ENCODE assay signal across 21 cellular contexts in the genomic region with DNA sequence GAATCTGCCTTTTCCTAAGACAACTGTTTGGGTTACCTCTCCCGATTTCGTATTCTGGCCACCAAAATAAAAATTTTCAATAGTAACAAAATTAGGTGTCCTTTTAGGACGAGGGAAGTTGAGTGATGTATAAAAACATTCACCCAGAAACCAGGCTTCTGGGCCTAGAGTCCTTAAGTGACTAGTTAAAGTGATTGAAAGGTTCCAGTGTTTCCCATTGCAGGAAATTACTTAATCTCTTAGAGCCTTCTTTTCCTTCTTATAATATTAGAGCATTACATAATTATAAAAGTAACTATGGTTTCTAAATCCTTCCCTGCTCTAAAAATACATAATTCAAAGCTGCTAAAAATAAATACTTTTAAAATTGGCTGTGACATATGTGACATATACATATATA.
DNase-seq lines count a peak whose midpoint lies in the region; ATAC-seq and TF ChIP-seq lines count a peak whose summit lies in the region.
"Had no signal": no experiment of that assay in that cellular context is flagged by ENCODE, and none has a peak within 500 bp of the region (broad histone marks: within the 10 kb centered on the region; RNA-seq: fewer than 3 reads in every experiment).

No MANE protein-coding gene starts in this region.

- H3K9me3 Mint-ChIP-seq in central memory CD8-positive, alpha-beta T cell, result no peaks in the 10 kb centered on the region
- H3K9me3 Mint-ChIP-seq in nephron progenitor cell, result peaks cover 15% of the 10 kb centered on the region
- H3K9me3 Mint-ChIP-seq: activated T-helper 2 cell treated with anti-CD3 and anti-CD28 coated beads, Interferon-gamma antibody, Interleukin-2, Interleukin-4, amounts not matched to agents 10 μg/mL and 5 μg/mL and 100 μg/mL, durations not matched to agents 14 hours and 24 hours and 36 hours had no signal

- no peaks in the 10 kb centered on the region for H3K36me3 ChIP-seq in HUES48 (ENCODE audit: control insufficient read depth, insufficient read depth, low read length)
- H3K36me3 ChIP-seq: adrenal gland, gastrocnemius medialis, left ventricle myocardium inferior, sigmoid colon, tibial nerve had no signal

- H3K27me3 Mint-ChIP-seq in central memory CD8-positive, alpha-beta T cell, result peaks cover 70% of the 10 kb centered on the region
- H3K27me3 Mint-ChIP-seq in nephron progenitor cell (ENCODE audit: low read depth, poor library complexity), result peaks cover 80% of the 10 kb centered on the region

- no peak overlapping the region for H3K27ac Mint-ChIP-seq in central memory CD8-positive, alpha-beta T cell (ENCODE audit: low read depth)
- H3K27ac Mint-ChIP-seq in nephron progenitor cell, result no peak overlapping the region
- H3K27ac Mint-ChIP-seq: activated T-helper 2 cell treated with anti-CD3 and anti-CD28 coated beads, Interferon-gamma antibody, Interleukin-2, Interleukin-4, amounts not matched to agents 10 μg/mL and 5 μg/mL and 100 μg/mL, durations not matched to agents 14 hours and 24 hours and 36 hours had no signal

- H3K4me3 Mint-ChIP-seq in central memory CD8-positive, alpha-beta T cell, result peak overlapping the region; percentile 55
- H3K4me3 Mint-ChIP-seq in nephron progenitor cell, result peak overlapping the region; percentile 83

- no peak for ATAC-seq in central memory CD8-positive, alpha-beta T cell (replicated peaks; ENCODE audit: extremely low read depth, poor library complexity, severe bottlenecking)
- no peak for ATAC-seq in HG03342 (IDR thresholded peaks at IDR 0.05; ENCODE audit: unreplicated experiment)

- peaks cover 71% of the 10 kb centered on the region for H3K27me3 ChIP-seq in HUES48 (ENCODE audit: control insufficient read depth, insufficient read depth, low read length)

- no peak for TF ChIP-seq CTCF in nephron progenitor cell (IDR thresholded peaks at IDR 0.05)

- no peak overlapping the region for H3K27ac ChIP-seq in HUES48 (ENCODE audit: low read depth, low read length)
- H3K27ac ChIP-seq: 22Rv1, adrenal gland, dorsolateral prefrontal cortex, gastrocnemius medialis, left ventricle myocardium inferior, sigmoid colon, tibial nerve had no signal

- H3K4me1 Mint-ChIP-seq in central memory CD8-positive, alpha-beta T cell, result peaks cover 10% of the 10 kb centered on the region
- peaks cover 9% of the 10 kb centered on the region for H3K4me1 Mint-ChIP-seq in nephron progenitor cell

- no peaks in the 10 kb centered on the region for H3K9me3 ChIP-seq in HUES48 (ENCODE audit: control insufficient read depth, insufficient read depth, low read length)
- H3K9me3 ChIP-seq: adrenal gland, Caco-2, gastrocnemius medialis, left ventricle myocardium inferior, sigmoid colon, tibial nerve had no signal

- peak overlapping the region; percentile 72 for H3K4me3 ChIP-seq in HUES48 (ENCODE audit: low read depth, low read length)

- peaks cover 29% of the 10 kb centered on the region for H3K4me1 ChIP-seq in HUES48 (ENCODE audit: control insufficient read depth, insufficient read depth, low read length)

- peaks cover 5% of the 10 kb centered on the region for H3K36me3 Mint-ChIP-seq in central memory CD8-positive, alpha-beta T cell (ENCODE audit: insufficient read depth)
- no peaks in the 10 kb centered on the region for H3K36me3 Mint-ChIP-seq in nephron progenitor cell (ENCODE audit: low read depth)
- H3K36me3 Mint-ChIP-seq: stimulated activated naive B cell treated with anti-CD40 and anti-IgM and Interleukin-4, amounts not matched to agents 10 μg/mL and 1 μg/mL and 100 μg/mL, for 72 hours had no signal

- H3K9ac ChIP-seq in HUES48 (ENCODE audit: low read depth, low read length), result no peak overlapping the region

- DNase-seq in NCI-H510A treated with DMSO at 0.1 percent for 48 hours (lab: John Stamatoyannopoulos, UW), result peak; percentile 27
- DNase-seq in NCI-H510A (lab: John Stamatoyannopoulos, UW), result no peak
- no peak for DNase-seq in central memory CD8-positive, alpha-beta T cell (ENCODE audit: low spot score in 2 of 2)
- no peak for DNase-seq in nephron progenitor cell
- DNase-seq in dedifferentiated amniotic fluid mesenchymal stem cell (ENCODE audit: extremely low spot score), result no peak
- no peak for DNase-seq in globus pallidus (ENCODE audit: low spot score)
- DNase-seq: activated CD8-positive, alpha-beta memory T cell treated with anti-CD3 and anti-CD28 coated beads for 24 hours; adrenal gland; Caco-2; erythroblast; left ventricle myocardium inferior; NCI-H524 treated with DMSO at 0.1 percent for 48 hours; sigmoid colon; stimulated activated naive B cell treated with anti-CD40 and anti-IgM and Interleukin-4, amounts not matched to agents 10 μg/mL and 1 μg/mL and 100 μg/mL, for 72 hours had no signal
